In the genomic region with DNA sequence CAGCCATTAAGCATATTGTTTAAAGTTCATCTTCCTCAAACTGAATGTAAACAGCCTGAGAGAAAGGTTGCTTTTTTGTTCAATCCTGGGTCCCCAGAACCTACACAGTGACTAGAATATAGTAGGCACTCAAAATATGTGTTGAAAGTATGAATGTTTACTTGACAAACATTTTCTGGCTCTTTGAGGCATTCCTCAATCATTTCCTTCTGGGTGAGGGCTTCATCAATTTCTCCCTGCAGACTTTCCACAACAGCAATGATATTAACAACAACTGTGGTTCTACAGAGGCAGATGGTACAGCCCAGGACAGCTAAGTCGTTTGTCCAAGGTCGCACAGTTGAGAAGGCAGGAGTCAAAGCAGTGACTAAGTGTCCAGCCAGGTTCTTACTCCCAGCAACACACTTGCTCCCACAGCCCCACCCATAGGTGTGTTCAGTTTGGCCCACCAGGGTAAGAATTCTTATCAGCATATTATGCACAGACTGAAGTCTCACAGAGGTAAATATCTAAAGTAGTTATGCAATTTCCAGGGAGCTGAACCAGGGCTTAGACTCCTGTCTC, we compare ENCODE assay signal across 25 cellular contexts.
"Had no signal": no experiment of that assay in that cellular context is flagged by ENCODE, and none has a peak within 500 bp of the region (broad histone marks: within the 10 kb centered on the region; RNA-seq: fewer than 3 reads in every experiment).

No MANE protein-coding gene starts in this region.

- H3K27ac ChIP-seq: ascending aorta, body of pancreas, PC-9, SK-N-MC had no signal

- H3K4me1 ChIP-seq: ascending aorta, body of pancreas had no signal

- H3K27me3 ChIP-seq: ascending aorta, body of pancreas, MG63 had no signal

- H3K9me3 ChIP-seq: ascending aorta, body of pancreas, MG63 had no signal

- H3K4me3 ChIP-seq: ascending aorta, body of pancreas, MG63, PC-9, SK-N-MC had no signal

- H3K4me2 ChIP-seq: PC-9 had no signal

- H3K36me3 ChIP-seq: ascending aorta, MG63 had no signal

- H3K4me3 Mint-ChIP-seq: activated CD8-positive, alpha-beta T cell treated with anti-CD3 and anti-CD28 coated beads for 36 hours; activated naive CD4-positive, alpha-beta T cell treated with anti-CD3 and anti-CD28 coated beads, Interleukin-2, amount 50 U/mL, for 24 hours; activated naive CD8-positive, alpha-beta T cell treated with anti-CD3 and anti-CD28 coated beads, Interleukin-2, amount 50 U/mL, for 24 hours; central memory CD8-positive, alpha-beta T cell had no signal

- ATAC-seq: activated CD4-positive, CD25-positive, alpha-beta regulatory T cell treated with anti-CD3 and anti-CD28 coated beads, Interleukin-2, amount 50 U/mL, for 24 hours; activated CD8-positive, alpha-beta T cell treated with anti-CD3 and anti-CD28 coated beads for 36 hours; activated naive CD8-positive, alpha-beta T cell treated with anti-CD3 and anti-CD28 coated beads, Interleukin-2, amount 50 U/mL, for 24 hours; body of pancreas had no signal

- H3K27me3 Mint-ChIP-seq: activated CD8-positive, alpha-beta T cell treated with anti-CD3 and anti-CD28 coated beads for 36 hours; activated naive CD4-positive, alpha-beta T cell treated with anti-CD3 and anti-CD28 coated beads, Interleukin-2, amount 50 U/mL, for 24 hours; activated naive CD8-positive, alpha-beta T cell treated with anti-CD3 and anti-CD28 coated beads, Interleukin-2, amount 50 U/mL, for 24 hours; central memory CD8-positive, alpha-beta T cell had no signal

- H3K9me3 Mint-ChIP-seq: activated CD8-positive, alpha-beta T cell treated with anti-CD3 and anti-CD28 coated beads for 36 hours; activated naive CD4-positive, alpha-beta T cell treated with anti-CD3 and anti-CD28 coated beads, Interleukin-2, amount 50 U/mL, for 24 hours; central memory CD8-positive, alpha-beta T cell had no signal

- H3K36me3 Mint-ChIP-seq: activated naive CD4-positive, alpha-beta T cell treated with anti-CD3 and anti-CD28 coated beads, Interleukin-2, amount 50 U/mL, for 24 hours had no signal

- H2AFZ ChIP-seq: PC-9 had no signal

- DNase-seq: activated CD4-positive, alpha-beta T cell treated with anti-CD3 and anti-CD28 coated beads for 4 hours; activated CD8-positive, alpha-beta memory T cell treated with anti-CD3 and anti-CD28 coated beads, Interleukin-2, amount 50 U/mL, for 48 hours; activated CD8-positive, alpha-beta T cell treated with anti-CD3 and anti-CD28 coated beads for 36 hours; activated naive CD8-positive, alpha-beta T cell treated with anti-CD3 and anti-CD28 coated beads, Interleukin-2, amount 50 U/mL, for 24 hours; activated T-cell treated with anti-CD3 and anti-CD28 coated beads, Interleukin-2, amount 50 U/mL, for 1 hour; amniotic stem cell; body of pancreas; MG63; MV-4-11; NCI-H1092 treated with DMSO at 0.1 percent for 48 hours; NCI-H1417 treated with DMSO at 0.1 percent for 48 hours; NCI-H1694; NCI-H2029; NCI-H2107; NCI-H2171 treated with DMSO at 0.1 percent for 48 hours; NCI-H226; NCI-H526 treated with DMSO at 0.1 percent for 48 hours; PC-9; SIG-M5; T-helper 1 cell had no signal

- H3K27ac Mint-ChIP-seq: activated CD8-positive, alpha-beta T cell treated with anti-CD3 and anti-CD28 coated beads for 36 hours; activated naive CD4-positive, alpha-beta T cell treated with anti-CD3 and anti-CD28 coated beads, Interleukin-2, amount 50 U/mL, for 24 hours; activated naive CD8-positive, alpha-beta T cell treated with anti-CD3 and anti-CD28 coated beads, Interleukin-2, amount 50 U/mL, for 24 hours had no signal
